In genomic region chr9:98230789-98231188, GRCh38 we compare ENCODE assay signal across 1 cellular context.
TF ChIP-seq lines count a peak whose summit lies in the region.

No MANE protein-coding gene starts in this region.

TF ChIP-seq in A549, 52 proteins besides CTCF, POLR2A, EP300 and RAD21 (continued from another document):
- TF ChIP-seq, protein P1, sequence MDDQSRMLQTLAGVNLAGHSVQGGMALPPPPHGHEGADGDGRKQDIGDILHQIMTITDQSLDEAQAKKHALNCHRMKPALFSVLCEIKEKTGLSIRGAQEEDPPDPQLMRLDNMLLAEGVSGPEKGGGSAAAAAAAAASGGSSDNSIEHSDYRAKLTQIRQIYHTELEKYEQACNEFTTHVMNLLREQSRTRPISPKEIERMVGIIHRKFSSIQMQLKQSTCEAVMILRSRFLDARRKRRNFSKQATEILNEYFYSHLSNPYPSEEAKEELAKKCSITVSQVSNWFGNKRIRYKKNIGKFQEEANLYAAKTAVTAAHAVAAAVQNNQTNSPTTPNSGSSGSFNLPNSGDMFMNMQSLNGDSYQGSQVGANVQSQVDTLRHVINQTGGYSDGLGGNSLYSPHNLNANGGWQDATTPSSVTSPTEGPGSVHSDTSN (IDR thresholded peaks at IDR 0.05) = no peak
